ENCODE assay signal across 12 cellular contexts in genomic region chr15:41506796-41507341, GRCh38. TPM values are rescaled to one million over a fixed set of nuclear protein-coding genes. Genes with fewer than 3 reads are reported as not detected.
A peak's percentile ranks its signal among the peaks of the same experiment; 100 is the strongest.
DNase-seq lines count a peak whose midpoint lies in the region; FAIRE-seq and TF ChIP-seq lines count a peak whose summit lies in the region.
"Had no signal": no experiment of that assay in that cellular context is flagged by ENCODE, and none has a peak within 500 bp of the region (broad histone marks: within the 10 kb centered on the region; RNA-seq: fewer than 3 reads in every experiment).

No MANE protein-coding gene starts in this region.

- H3K79me1 ChIP-seq in H1 (ENCODE audit: low read depth, low read length): no peaks in the 10 kb centered on the region

- no peak overlapping the region for H2BK20ac ChIP-seq in H1 (ENCODE audit: low read length)

- DNase-seq in GM06990 (ENCODE audit: extremely low read depth, insufficient read length): no peak
- peak; percentile 35 for DNase-seq in KBM-7
- DNase-seq in H1 (ENCODE audit: low read depth in 1 of 2, low spot score in 2 of 2): no peak
- no peak for DNase-seq in posterior cingulate gyrus
- no peak for DNase-seq in NCI-H1417 (lab: John Stamatoyannopoulos, UW)
- DNase-seq in RPMI8226: no peak
- DNase-seq: amniotic stem cell; BE2C; cortex of kidney; KG1; stimulated activated CD4-positive, alpha-beta T cell treated with anti-CD3 and anti-CD28 coated beads, Interleukin-4, amount 100 ng/mL, for 24 hours; stomach had no signal

- no peak overlapping the region for H2BK5ac ChIP-seq in H1 (ENCODE audit: low read depth, low read length)

- H2BK15ac ChIP-seq in H1 (ENCODE audit: low read length): no peak overlapping the region

- TF ChIP-seq RAD21 in H1 (IDR thresholded peaks at IDR 0.05 in 1 of 2, conservative IDR thresholded peaks at IDR 0.05 in 1 of 2; ENCODE audit: low read depth in 2 of 2, low read length in 2 of 2): peak; percentile 45 to 63

- H4K8ac ChIP-seq in H1 (ENCODE audit: extremely low read depth, insufficient read depth, low read length): no peak overlapping the region

- H3K9me3 ChIP-seq in H1 (ENCODE audit: insufficient read depth in 2 of 2, low read depth in 1 of 2, low read length in 1 of 2): no peaks in the 10 kb centered on the region; a peak in 1 of 4 replicates
- H3K9me3 ChIP-seq: BE2C, stomach had no signal

- H3K79me2 ChIP-seq in H1 (ENCODE audit: control insufficient read depth in 1 of 2, insufficient read depth in 2 of 2, low read length in 2 of 2): no peaks in the 10 kb centered on the region

- H3K27me3 ChIP-seq in GM06990 (replicated peaks; ENCODE audit: control insufficient read depth, insufficient read depth, low read length) (peaks cover 4% of the 10 kb centered on the region), H1 (replicated peaks in 1 of 4; ENCODE audit: control insufficient read depth in 3 of 4, extremely low read depth in 1 of 4, insufficient read depth in 3 of 4, low read length in 3 of 4) (peaks cover 43 to 90% (median 81%) of the 10 kb centered on the region in 4 experiments)

- no peak for FAIRE-seq in H1 (lab: Jason Lieb, UNC)

- H3K4me3 ChIP-seq in GM06990 (replicated peaks; ENCODE audit: low read depth, low read length): no peak overlapping the region
- no peak overlapping the region for H3K4me3 ChIP-seq in H1 (ENCODE audit: extremely low read depth in 1 of 4, insufficient read depth in 2 of 4, low read depth in 3 of 4, low read length in 4 of 4)
- H3K4me3 ChIP-seq: stomach had no signal

- no peak overlapping the region for H3K23ac ChIP-seq in H1 (ENCODE audit: insufficient read length)

- no peak overlapping the region for H3K56ac ChIP-seq in H1 (replicated peaks; ENCODE audit: insufficient read length, low read depth, low read length)

- H3K4me1 ChIP-seq in H1 (replicated peaks in 1 of 4; ENCODE audit: control insufficient read depth in 3 of 4, insufficient read depth in 4 of 4, low read length in 3 of 4): peaks cover 0 to 16% (median 9%) of the 10 kb centered on the region in 4 experiments; a peak in 6 of 7 replicates

- H2AFZ ChIP-seq in H1 (ENCODE audit: low read length): no peak overlapping the region

- intact Hi-C loops in posterior cingulate gyrus (cut with DNase I): no loop called here

- H4K20me1 ChIP-seq in H1 (replicated peaks in 1 of 2; ENCODE audit: control insufficient read depth in 1 of 2, insufficient read depth in 2 of 2, low read length in 2 of 2): peaks cover 0 to 10% of the 10 kb centered on the region in 2 experiments

- no peak overlapping the region for H2BK120ac ChIP-seq in H1 (replicated peaks; ENCODE audit: low read depth, low read length)

- no peak overlapping the region for H2BK12ac ChIP-seq in H1 (ENCODE audit: low read depth, low read length)

- no peak overlapping the region for H2AK5ac ChIP-seq in H1 (ENCODE audit: low read depth, low read length)

- no peak for TF ChIP-seq POLR2A in H1 (IDR thresholded peaks at IDR 0.05; ENCODE audit: control extremely low read depth in 1 of 2, low read depth in 2 of 2, low read length in 2 of 2)

- TF ChIP-seq CTCF in GM06990 (IDR thresholded peaks at IDR 0.05; ENCODE audit: insufficient read depth, low read length, poor library complexity, severe bottlenecking): peak; percentile 15
- peak; percentile 59 to 68 (median 65) for TF ChIP-seq CTCF in H1 (IDR thresholded peaks at IDR 0.05; ENCODE audit: control extremely low read depth in 1 of 3, insufficient read depth in 1 of 3, low read depth in 1 of 3, low read length in 3 of 3)

- H3K27ac ChIP-seq in H1 (ENCODE audit: low read depth, low read length): no peak overlapping the region

- in situ Hi-C loops in KBM-7 (cut with MboI; ENCODE audit: low pct_unique_long_range_greater_than_20kb, low sequenced_read_pairs): no loop called here

- no peak overlapping the region for H3K4ac ChIP-seq in H1 (replicated peaks; ENCODE audit: insufficient read length, low read depth, low read length)

- H3K18ac ChIP-seq in H1 (ENCODE audit: extremely low read depth, low read length): no peak overlapping the region

- no peak overlapping the region for H4K5ac ChIP-seq in H1 (ENCODE audit: insufficient read length, low read depth, low read length)

- no peak for TF ChIP-seq EP300 in H1 (IDR thresholded peaks at IDR 0.05; ENCODE audit: borderline replicate concordance in 1 of 2, low read depth in 2 of 2, low read length in 2 of 2)

- no peak overlapping the region for H3K4me2 ChIP-seq in H1 (ENCODE audit: insufficient read depth in 1 of 2, low read depth in 2 of 2, low read length in 2 of 2)

- POLR2A ChIA-PET in H1 (lab: Charles Lee; ENCODE audit: partially characterized antibody): interaction anchor here (0.7 to 1.5 kb wide), 5 partner anchors 10 to 32 kb away, joined by 3 to 4 read pairs (median 4); no protein-coding TSS in a partner anchor

- WGBS in H1 (ENCODE audit: extremely low coverage in 1 of 2, insufficient coverage in 1 of 2, insufficient read length in 1 of 2, insufficient replicate concordance in 2 of 2, low coverage in 1 of 2, low lambda C conversion rate in 2 of 2, missing lambda C conversion rate in 1 of 2), 2 experiments: 80% methylated on average over 10 of the region's 10 CpGs; no CpG with 5 or more reads in 1 of the 2 experiments

- no peak overlapping the region for H3K9ac ChIP-seq in H1 (replicated peaks in 1 of 4; ENCODE audit: extremely low read depth in 1 of 4, low read depth in 3 of 4, low read length in 3 of 4)

- H4K91ac ChIP-seq in H1 (replicated peaks; ENCODE audit: insufficient read length, low read length): no peak overlapping the region

- CTCF ChIA-PET in H1 (lab: Charles Lee; ENCODE audit: partially characterized antibody): interaction anchor here (0.6 to 6.1 kb wide), 17 partner anchors 11 to 482 kb away, joined by 3 to 46 read pairs (median 3); partner anchors contain the start of gene ITPKA

- no peak overlapping the region for H3K14ac ChIP-seq in H1 (ENCODE audit: insufficient read length)

- peaks cover 9% of the 10 kb centered on the region; the same call in 1 of the 2 replicates for H3K23me2 ChIP-seq in H1 (ENCODE audit: low read depth, low read length)

- H3K36me3 ChIP-seq in GM06990 (ENCODE audit: control insufficient read depth, insufficient read depth, low read length): no peaks in the 10 kb centered on the region
- H3K36me3 ChIP-seq in H1 (ENCODE audit: control insufficient read depth in 2 of 4, insufficient read depth in 4 of 4, low read length in 3 of 4): peaks cover 0 to 2% (median 0%) of the 10 kb centered on the region in 4 experiments; a peak in 1 of 8 replicates
- H3K36me3 ChIP-seq: BE2C had no signal

TF ChIP-seq in H1, 55 proteins besides CTCF, POLR2A, EP300 and RAD21:
- no peak for TF ChIP-seq SUZ12 (IDR thresholded peaks at IDR 0.05; ENCODE audit: low read length)
- TF ChIP-seq CTBP2 (IDR thresholded peaks at IDR 0.05; ENCODE audit: borderline replicate concordance, insufficient read depth, insufficient read length, low read length): no peak

RNA-seq across cellular contexts. Expression of gene LTK, which starts 6.8 kb away (rescaled TPM):
- 0.19 and 0.38 TPM in 2 replicates for total RNA-seq in H1 (2021; fragmentation: NEBNext Ultra II Directional; extraction: Animal tissue kit (Norgen Biotek cat#: 25700))
- 0.05 and 0.06 TPM in 2 replicates for polyA plus RNA-seq in H1 (2011; rRNA removed)
- 0.18 TPM for polyA plus RNA-seq in H1 (2011; cell fraction: cytosol; rRNA removed)
- polyA plus RNA-seq in H1 (2011; cell fraction: nucleus; rRNA removed): 0.76 TPM
- polyA plus RNA-seq in H1 (2012, experiment 1 of 2): 0.13 to 0.39 TPM (median 0.19 TPM) in 3 of 4 replicates, not detected in the other
- 0.14 TPM for polyA plus RNA-seq in H1 (2012, experiment 2 of 2)
- polyA plus RNA-seq in H1 (2013, experiment 1 of 2): 0.14 TPM
- polyA plus RNA-seq in H1 (2013, experiment 2 of 2): 0.09 TPM
- not detected in 2 replicates for polyA minus RNA-seq in H1 (2011; rRNA and poly(A)+ RNA removed)
- polyA minus RNA-seq in H1 (2011; cell fraction: cytosol; rRNA and poly(A)+ RNA removed): not detected
- polyA minus RNA-seq in H1 (2011; cell fraction: nucleus; rRNA and poly(A)+ RNA removed): not detected

RNA-seq across cellular contexts. Expression of gene ITPKA, which starts 13.2 kb away (rescaled TPM):
- 0.67 and 0.99 TPM in 2 replicates for total RNA-seq in H1 (2021; fragmentation: NEBNext Ultra II Directional; extraction: Animal tissue kit (Norgen Biotek cat#: 25700))
- 0.25 and 0.39 TPM in 2 replicates for polyA plus RNA-seq in H1 (2011; rRNA removed)
- 0.30 TPM for polyA plus RNA-seq in H1 (2011; cell fraction: cytosol; rRNA removed)
- 0.80 TPM for polyA plus RNA-seq in H1 (2011; cell fraction: nucleus; rRNA removed)
- 0.60 to 0.77 TPM (median 0.64 TPM) in 3 of 4 replicates, not detected in the other for polyA plus RNA-seq in H1 (2012, experiment 1 of 2)
- polyA plus RNA-seq in H1 (2012, experiment 2 of 2): 0.70 TPM
- 0.53 TPM for polyA plus RNA-seq in H1 (2013, experiment 1 of 2)
- polyA plus RNA-seq in H1 (2013, experiment 2 of 2): 0.37 TPM
- 0.22 and 0.29 TPM in 2 replicates for polyA minus RNA-seq in H1 (2011; rRNA and poly(A)+ RNA removed)
- polyA minus RNA-seq in H1 (2011; cell fraction: cytosol; rRNA and poly(A)+ RNA removed): not detected
- 0.40 TPM for polyA minus RNA-seq in H1 (2011; cell fraction: nucleus; rRNA and poly(A)+ RNA removed)

RNA-seq across cellular contexts. Expression of gene RPAP1, which starts 37.2 kb away (rescaled TPM):
- 84.3 and 86.6 TPM in 2 replicates for total RNA-seq in H1 (2021; fragmentation: NEBNext Ultra II Directional; extraction: Animal tissue kit (Norgen Biotek cat#: 25700))
- 53.3 and 85.6 TPM in 2 replicates for polyA plus RNA-seq in H1 (2011; rRNA removed)
- 27.4 TPM for polyA plus RNA-seq in H1 (2011; cell fraction: cytosol; rRNA removed)
- polyA plus RNA-seq in H1 (2011; cell fraction: nucleus; rRNA removed): 76.1 TPM
- 66.6 to 76.2 TPM (median 71.2 TPM) in 4 replicates for polyA plus RNA-seq in H1 (2012, experiment 1 of 2)
- polyA plus RNA-seq in H1 (2012, experiment 2 of 2): 72.7 TPM
- 46.6 TPM for polyA plus RNA-seq in H1 (2013, experiment 1 of 2)
- 43.2 TPM for polyA plus RNA-seq in H1 (2013, experiment 2 of 2)
- polyA minus RNA-seq in H1 (2011; rRNA and poly(A)+ RNA removed): 45.1 and 58.5 TPM in 2 replicates
- 39.3 TPM for polyA minus RNA-seq in H1 (2011; cell fraction: cytosol; rRNA and poly(A)+ RNA removed)
- 53.5 TPM for polyA minus RNA-seq in H1 (2011; cell fraction: nucleus; rRNA and poly(A)+ RNA removed)

RNA-seq across cellular contexts. Expression of gene TYRO3, which starts 52.1 kb away (rescaled TPM):
- total RNA-seq in H1 (2021; fragmentation: NEBNext Ultra II Directional; extraction: Animal tissue kit (Norgen Biotek cat#: 25700)): 96.8 and 98.8 TPM in 2 replicates
- polyA plus RNA-seq in H1 (2011; rRNA removed): 82.7 and 131 TPM in 2 replicates
- 84.9 TPM for polyA plus RNA-seq in H1 (2011; cell fraction: cytosol; rRNA removed)
- 193 TPM for polyA plus RNA-seq in H1 (2011; cell fraction: nucleus; rRNA removed)
- 68.1 to 113 TPM (median 105 TPM) in 4 replicates for polyA plus RNA-seq in H1 (2012, experiment 1 of 2)
- 96.2 TPM for polyA plus RNA-seq in H1 (2012, experiment 2 of 2)
- polyA plus RNA-seq in H1 (2013, experiment 1 of 2): 58.3 TPM
- polyA plus RNA-seq in H1 (2013, experiment 2 of 2): 62.9 TPM
- polyA minus RNA-seq in H1 (2011; rRNA and poly(A)+ RNA removed): 166 and 223 TPM in 2 replicates
- 121 TPM for polyA minus RNA-seq in H1 (2011; cell fraction: cytosol; rRNA and poly(A)+ RNA removed)
- polyA minus RNA-seq in H1 (2011; cell fraction: nucleus; rRNA and poly(A)+ RNA removed): 106 TPM
